Comparison of ENCODE assay signal across 19 cellular contexts in the genomic region with DNA sequence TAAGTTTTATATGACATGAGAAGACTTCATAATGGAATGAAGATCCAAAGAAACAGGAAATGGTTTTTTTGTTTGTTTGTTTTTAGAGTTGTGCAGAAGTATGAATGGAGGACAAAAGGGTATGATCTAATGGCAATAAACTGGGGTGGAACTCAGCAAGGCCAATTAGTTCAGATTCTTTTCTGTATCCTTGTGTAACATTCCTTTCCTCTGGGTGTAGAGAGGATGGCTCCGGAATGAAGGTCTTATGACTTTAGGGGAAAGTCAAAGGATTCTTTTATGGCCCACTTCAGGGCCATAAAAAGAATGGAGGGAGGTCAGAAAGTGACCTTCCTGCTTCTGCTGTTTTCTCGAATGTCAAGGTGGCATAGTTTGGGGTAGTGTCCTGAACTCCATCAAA.
DNase-seq lines count a peak whose midpoint lies in the region; ATAC-seq and TF ChIP-seq lines count a peak whose summit lies in the region.
"Had no signal": no experiment of that assay in that cellular context is flagged by ENCODE, and none has a peak within 500 bp of the region (broad histone marks: within the 10 kb centered on the region; RNA-seq: fewer than 3 reads in every experiment).

No MANE protein-coding gene starts in this region.

- H3K9me3 Mint-ChIP-seq in CD8-positive, alpha-beta T cell = peaks cover 3% of the 10 kb centered on the region

- no peaks in the 10 kb centered on the region for H3K36me3 ChIP-seq in ascending aorta
- no peaks in the 10 kb centered on the region for H3K36me3 ChIP-seq in CD8-positive, alpha-beta T cell (ENCODE audit: insufficient read depth, low read length)
- H3K36me3 ChIP-seq: SJCRH30 had no signal

- H3K36me3 Mint-ChIP-seq in CD8-positive, alpha-beta T cell = peaks cover 29% of the 10 kb centered on the region

- H3K27me3 Mint-ChIP-seq in CD8-positive, alpha-beta T cell (ENCODE audit: low read depth) = no peaks in the 10 kb centered on the region
- H3K27me3 Mint-ChIP-seq: CD4-positive, alpha-beta memory T cell had no signal

- H3K4me3 Mint-ChIP-seq in CD8-positive, alpha-beta T cell = no peak overlapping the region
- H3K4me3 Mint-ChIP-seq: CD4-positive, alpha-beta memory T cell had no signal

- H3K4me1 ChIP-seq in ascending aorta = no peaks in the 10 kb centered on the region
- H3K4me1 ChIP-seq in CD8-positive, alpha-beta T cell (ENCODE audit: insufficient read depth, low read length) = no peaks in the 10 kb centered on the region
- H3K4me1 ChIP-seq: SJCRH30 had no signal

- H3K4me1 Mint-ChIP-seq in CD8-positive, alpha-beta T cell (ENCODE audit: low read depth) = no peaks in the 10 kb centered on the region
- H3K4me1 Mint-ChIP-seq: CD4-positive, alpha-beta memory T cell had no signal

- DNase-seq in AG04449 (ENCODE audit: low read depth, low spot score) (peak; percentile 12), ELF-1 (ENCODE audit: low read depth, low spot score) (peak; percentile 16), SK-MEL-5 (ENCODE audit: low read depth, low spot score) (peak; percentile 7), left colon (no peak), ascending aorta (ENCODE audit: low spot score in 2 of 2) (no peak), DMS153 (lab: John Stamatoyannopoulos, UW) (no peak), glomerular visceral epithelial cell (ENCODE audit: extremely low spot score) (no peak)
- no peak for DNase-seq in CD8-positive, alpha-beta T cell
- DNase-seq: 8988T; AML-193; CD4-positive, alpha-beta memory T cell; NCI-H1436; NCI-H2081 treated with DMSO at 0.1 percent for 48 hours; NCI-H2227 treated with DMSO at 0.1 percent for 48 hours; NCI-H524 treated with DMSO at 0.1 percent for 48 hours; SJCRH30 had no signal

- CTCF ChIA-PET in AG04449 (lab: Yijun Ruan, JAX) = no interaction called here
- CTCF ChIA-PET in CD8-positive, alpha-beta T cell (lab: Charles Lee) = no interaction called here

- TF ChIP-seq CTCF in AG04449 (IDR thresholded peaks at IDR 0.05; ENCODE audit: insufficient read depth, low read length, missing control alignments) (no peak), ascending aorta (IDR thresholded peaks at IDR 0.05) (no peak)
- TF ChIP-seq CTCF in CD8-positive, alpha-beta T cell (IDR thresholded peaks at IDR 0.05) = no peak

- ATAC-seq in left colon = peak; percentile 98
- ATAC-seq in CD8-positive, alpha-beta T cell = no peak
- ATAC-seq: GM12878, HCT116 had no signal

- no peak overlapping the region for H3K27ac ChIP-seq in ascending aorta
- H3K27ac ChIP-seq in CD8-positive, alpha-beta T cell (ENCODE audit: low read depth, low read length) = no peak overlapping the region
- H3K27ac ChIP-seq: RWPE1, SJCRH30 had no signal

- no peak overlapping the region for H3K27ac Mint-ChIP-seq in CD8-positive, alpha-beta T cell
- H3K27ac Mint-ChIP-seq: CD4-positive, alpha-beta memory T cell had no signal

- H3K4me3 ChIP-seq in AG04449 (ENCODE audit: low read depth, low read length) (no peak overlapping the region), ascending aorta (no peak overlapping the region)
- H3K4me3 ChIP-seq in CD8-positive, alpha-beta T cell (ENCODE audit: low read depth, low read length) = no peak overlapping the region
- H3K4me3 ChIP-seq: GM12878, SJCRH30 had no signal

- H3K27me3 ChIP-seq in ascending aorta = no peaks in the 10 kb centered on the region
- H3K27me3 ChIP-seq in CD8-positive, alpha-beta T cell (ENCODE audit: insufficient read depth, low read length) = no peaks in the 10 kb centered on the region
- H3K27me3 ChIP-seq: SJCRH30 had no signal

- intact Hi-C loops in left colon (cut with DNase I, micrococcal nuclease) (no loop called here), ascending aorta (cut with DNase I) (no loop called here)
- intact Hi-C loops in CD8-positive, alpha-beta T cell (cut with DNase I, micrococcal nuclease) = no loop called here

- no peaks in the 10 kb centered on the region for H3K9me3 ChIP-seq in ascending aorta
- H3K9me3 ChIP-seq in CD8-positive, alpha-beta T cell (ENCODE audit: low read length) = no peaks in the 10 kb centered on the region

- POLR2A ChIA-PET in AG04449 (lab: Yijun Ruan, JAX) = no interaction called here
- POLR2A ChIA-PET in CD8-positive, alpha-beta T cell (lab: Charles Lee) = interaction anchor here (0.9 kb wide), 1 partner anchor 1429 kb away, joined by 3 read pairs; no protein-coding TSS in a partner anchor

- in situ Hi-C loops in SK-MEL-5 (cut with HindIII; ENCODE audit: low pct_unique_long_range_greater_than_20kb, low sequenced_read_pairs) = no loop called here

Comparison
In these comparisons a context has a peak if more than half of its experiments do, and no peak if none do; other contexts are left out.
1. DNase-seq: peak in AG04449 (single experiment), ELF-1 (single experiment) and SK-MEL-5 (single experiment); none in left colon (0 of 2), ascending aorta (0 of 2), DMS153 (single experiment), glomerular visceral epithelial cell (single experiment) and CD8-positive, alpha-beta T cell (0 of 7).